In the genomic region with DNA sequence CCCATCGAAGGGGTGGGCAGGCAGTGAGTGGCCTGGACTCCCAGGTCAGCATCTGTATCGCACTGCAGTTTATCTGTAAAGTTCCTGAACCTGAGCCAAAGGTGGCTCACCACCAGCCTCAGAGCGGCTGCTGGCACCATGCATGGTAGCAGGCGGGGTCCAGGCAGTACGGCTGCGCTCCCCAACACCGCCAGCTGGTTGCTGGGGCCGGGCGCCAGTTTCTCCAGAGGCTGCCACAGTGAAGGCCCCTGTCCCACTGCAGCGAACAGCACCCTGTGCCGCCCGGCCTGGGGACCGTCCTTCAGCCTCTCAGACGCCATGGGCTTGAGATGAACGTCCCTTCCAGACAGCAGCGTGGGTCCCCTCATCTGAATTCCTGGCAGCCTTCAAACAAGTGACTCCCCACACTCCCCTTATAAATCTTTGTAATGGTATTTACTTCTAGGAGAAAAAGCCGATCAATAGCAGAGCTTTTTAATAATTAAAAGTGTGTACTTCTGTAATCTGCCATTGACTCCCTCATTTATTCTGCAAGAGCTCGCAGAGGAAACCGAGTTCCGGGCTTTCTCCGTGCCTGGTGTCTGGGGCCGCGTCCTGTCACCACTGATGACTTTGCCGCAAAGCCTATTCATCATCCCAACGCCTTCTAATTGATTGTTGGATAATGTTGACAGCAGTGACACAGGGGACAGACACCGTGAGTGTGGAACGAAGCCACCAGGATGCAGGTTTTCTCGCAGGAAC, we compare ENCODE assay signal across 22 cellular contexts.
A peak's percentile ranks its signal among the peaks of the same experiment; 100 is the strongest.
DNase-seq lines count a peak whose midpoint lies in the region; ATAC-seq lines count a peak whose summit lies in the region.
"Had no signal": no experiment of that assay in that cellular context is flagged by ENCODE, and none has a peak within 500 bp of the region (broad histone marks: within the 10 kb centered on the region; RNA-seq: fewer than 3 reads in every experiment).

No MANE protein-coding gene starts in this region.

- no peak overlapping the region for H3K4me3 Mint-ChIP-seq in activated T-helper 1 cell treated with anti-CD3 and anti-CD28 coated beads, Interleukin-12 subunit alpha, Interleukin-12 subunit beta, Interleukin-2, Interleukin-4 antibody, amounts not matched to agents 30 ng/mL and 10 ng/mL and 1 ng/mL, durations not matched to agents 14 hours and 24 hours and 36 hours
- H3K4me3 Mint-ChIP-seq: activated CD4-positive, alpha-beta T cell treated with anti-CD3 and anti-CD28 coated beads, Interleukin-2, amount 10 ng/mL, durations not matched to agents 7 days and 5 days; stimulated activated naive CD8-positive, alpha-beta T cell treated with anti-CD3 and anti-CD28 coated beads, Interleukin-15, Interleukin-2, amounts not matched to agents 100 ng/mL and 50 ng/mL, for 24 hours; type B pancreatic cell had no signal

- ATAC-seq in left ventricle myocardium superior (peak; percentile 83), HG03196 (IDR thresholded peaks at IDR 0.05; ENCODE audit: unreplicated experiment) (no peak)
- ATAC-seq: PC-3 had no signal

- peak; percentile 52 for DNase-seq in G401 (ENCODE audit: low spot score)
- peak in 40 of 61 donors; percentile 5 to 71 (median 40) for DNase-seq in caudate nucleus (lab: John Stamatoyannopoulos, UW)
- peak; percentile 72 for DNase-seq in left ventricle myocardium superior
- peak; percentile 57 for DNase-seq in pons (ENCODE audit: low spot score)
- DNase-seq in activated T-cell treated with anti-CD3 and anti-CD28 coated beads, Interleukin-2, amount 50 U/mL, for 48 hours, result no peak
- DNase-seq in activated T-helper 1 cell treated with anti-CD3 and anti-CD28 coated beads, Interleukin-12 subunit alpha, Interleukin-12 subunit beta, Interleukin-2, Interleukin-4 antibody, amounts not matched to agents 30 ng/mL and 10 ng/mL and 1 ng/mL, durations not matched to agents 14 hours and 24 hours and 36 hours (ENCODE audit: low spot score), result no peak
- no peak for DNase-seq in NOMO-1 (lab: John Stamatoyannopoulos, UW; ENCODE audit: unreplicated experiment in 2 of 2)
- DNase-seq: activated CD4-positive, alpha-beta T cell treated with anti-CD3 and anti-CD28 coated beads, Interleukin-2, amount 10 ng/mL, durations not matched to agents 7 days and 5 days; activated naive CD4-positive, alpha-beta T cell treated with anti-CD3 and anti-CD28 coated beads, Interleukin-2, amount 50 U/mL, for 16 hours; EL; GOT3; Karpas-422; NCI-H1092; NCI-H526; ovary; PC-3; stimulated activated CD4-positive, alpha-beta T cell treated with anti-CD3 and anti-CD28 coated beads, Interleukin-2, amount 100 ng/mL, for 48 hours; T-helper 1 cell had no signal

- H3K36me3 Mint-ChIP-seq in activated T-helper 1 cell treated with anti-CD3 and anti-CD28 coated beads, Interleukin-12 subunit alpha, Interleukin-12 subunit beta, Interleukin-2, Interleukin-4 antibody, amounts not matched to agents 30 ng/mL and 10 ng/mL and 1 ng/mL, durations not matched to agents 14 hours and 24 hours and 36 hours (ENCODE audit: low read depth), result peaks cover 17% of the 10 kb centered on the region

- no peak overlapping the region for H3K27ac Mint-ChIP-seq in activated T-helper 1 cell treated with anti-CD3 and anti-CD28 coated beads, Interleukin-12 subunit alpha, Interleukin-12 subunit beta, Interleukin-2, Interleukin-4 antibody, amounts not matched to agents 30 ng/mL and 10 ng/mL and 1 ng/mL, durations not matched to agents 14 hours and 24 hours and 36 hours
- H3K27ac Mint-ChIP-seq: activated CD4-positive, alpha-beta T cell treated with anti-CD3 and anti-CD28 coated beads, Interleukin-2, amount 10 ng/mL, durations not matched to agents 7 days and 5 days; stimulated activated naive CD8-positive, alpha-beta T cell treated with anti-CD3 and anti-CD28 coated beads, Interleukin-15, Interleukin-2, amounts not matched to agents 100 ng/mL and 50 ng/mL, for 24 hours; type B pancreatic cell had no signal

- peak overlapping the region; percentile 64 for H3K27ac ChIP-seq in caudate nucleus (ENCODE audit: low read depth, low read length)
- H3K27ac ChIP-seq: ovary, skin epidermis had no signal

- intact Hi-C loops in left ventricle myocardium superior (cut with micrococcal nuclease), result no loop called here
- intact Hi-C loops in activated T-helper 1 cell treated with anti-CD3 and anti-CD28 coated beads, Interleukin-12 subunit alpha, Interleukin-12 subunit beta, Interleukin-2, Interleukin-4 antibody, amounts not matched to agents 30 ng/mL and 10 ng/mL and 1 ng/mL, durations not matched to agents 14 hours and 24 hours and 36 hours (cut with micrococcal nuclease), result no loop called here

- H3K9me3 Mint-ChIP-seq in activated T-helper 1 cell treated with anti-CD3 and anti-CD28 coated beads, Interleukin-12 subunit alpha, Interleukin-12 subunit beta, Interleukin-2, Interleukin-4 antibody, amounts not matched to agents 30 ng/mL and 10 ng/mL and 1 ng/mL, durations not matched to agents 14 hours and 24 hours and 36 hours, result no peaks in the 10 kb centered on the region
- H3K9me3 Mint-ChIP-seq: activated CD4-positive, alpha-beta T cell treated with anti-CD3 and anti-CD28 coated beads, Interleukin-2, amount 10 ng/mL, durations not matched to agents 7 days and 5 days; stimulated activated naive CD8-positive, alpha-beta T cell treated with anti-CD3 and anti-CD28 coated beads, Interleukin-15, Interleukin-2, amounts not matched to agents 100 ng/mL and 50 ng/mL, for 24 hours; type B pancreatic cell had no signal

- in situ Hi-C loops in G401 (cut with HindIII; ENCODE audit: low sequenced_read_pairs), result no loop called here

- H3K4me1 Mint-ChIP-seq in activated T-helper 1 cell treated with anti-CD3 and anti-CD28 coated beads, Interleukin-12 subunit alpha, Interleukin-12 subunit beta, Interleukin-2, Interleukin-4 antibody, amounts not matched to agents 30 ng/mL and 10 ng/mL and 1 ng/mL, durations not matched to agents 14 hours and 24 hours and 36 hours (ENCODE audit: low read depth), result no peaks in the 10 kb centered on the region

- H3K27me3 Mint-ChIP-seq in activated T-helper 1 cell treated with anti-CD3 and anti-CD28 coated beads, Interleukin-12 subunit alpha, Interleukin-12 subunit beta, Interleukin-2, Interleukin-4 antibody, amounts not matched to agents 30 ng/mL and 10 ng/mL and 1 ng/mL, durations not matched to agents 14 hours and 24 hours and 36 hours (ENCODE audit: insufficient read depth), result no peaks in the 10 kb centered on the region
- H3K27me3 Mint-ChIP-seq: activated CD4-positive, alpha-beta T cell treated with anti-CD3 and anti-CD28 coated beads, Interleukin-2, amount 10 ng/mL, durations not matched to agents 7 days and 5 days; stimulated activated naive CD8-positive, alpha-beta T cell treated with anti-CD3 and anti-CD28 coated beads, Interleukin-15, Interleukin-2, amounts not matched to agents 100 ng/mL and 50 ng/mL, for 24 hours; type B pancreatic cell had no signal

Comparison
In these comparisons a context has a peak if more than half of its experiments do, and no peak if none do; other contexts are left out.
1. DNase-seq: peak in G401 (single experiment), caudate nucleus (40 of 61), left ventricle myocardium superior (single experiment) and pons (single experiment); none in activated T-cell treated with anti-CD3 and anti-CD28 coated beads, Interleukin-2, amount 50 U/mL, for 48 hours (0 of 2), activated T-helper 1 cell treated with anti-CD3 and anti-CD28 coated beads, Interleukin-12 subunit alpha, Interleukin-12 subunit beta, Interleukin-2, Interleukin-4 antibody, amounts not matched to agents 30 ng/mL and 10 ng/mL and 1 ng/mL, durations not matched to agents 14 hours and 24 hours and 36 hours (single experiment) and NOMO-1 (0 of 2).